In the genomic region with DNA sequence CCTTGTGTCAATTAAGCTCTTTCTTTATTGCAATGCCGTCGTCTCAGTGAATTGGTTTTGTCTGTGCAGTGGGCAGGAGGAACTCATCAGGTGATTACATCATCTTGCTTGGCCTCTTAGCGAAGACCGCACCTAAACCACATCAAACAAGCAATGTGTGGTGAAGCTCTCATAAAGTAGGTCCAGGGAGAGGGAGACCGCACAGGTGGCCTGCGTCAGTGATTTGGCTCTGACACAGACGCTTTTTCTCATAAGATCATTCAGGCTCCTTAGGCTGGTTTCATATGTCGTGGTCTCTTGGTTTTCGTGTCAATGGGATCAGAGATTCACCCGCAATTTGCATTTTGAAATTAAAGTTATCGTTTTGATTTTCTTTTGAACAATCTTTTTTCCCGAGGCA, we compare ENCODE assay signal across 11 cellular contexts. TPM values are rescaled to one million over a fixed set of nuclear protein-coding genes. Genes with fewer than 3 reads are reported as not detected.
DNase-seq lines count a peak whose midpoint lies in the region; ATAC-seq, FAIRE-seq and TF ChIP-seq lines count a peak whose summit lies in the region.
"Had no signal": no experiment of that assay in that cellular context is flagged by ENCODE, and none has a peak within 500 bp of the region (broad histone marks: within the 10 kb centered on the region; RNA-seq: fewer than 3 reads in every experiment).

No MANE protein-coding gene starts in this region.

- no peaks in the 10 kb centered on the region for H3K27me3 ChIP-seq in dorsolateral prefrontal cortex

- FAIRE-seq in urothelium cell line (lab: Jason Lieb, UNC), result no peak
- FAIRE-seq: islet of Langerhans had no signal

- POLR2A ChIA-PET in MCF 10A (lab: Yijun Ruan, JAX), result no interaction called here

- H3K27ac ChIP-seq in dorsolateral prefrontal cortex, result no peak overlapping the region

- H3K9me3 Mint-ChIP-seq in MCF 10A (ENCODE audit: unreplicated experiment), result no peaks in the 10 kb centered on the region
- H3K9me3 Mint-ChIP-seq: IgD-negative memory B cell had no signal

- peaks cover 65% of the 10 kb centered on the region for H3K27me3 Mint-ChIP-seq in MCF 10A (ENCODE audit: insufficient read depth, unreplicated experiment)

- ATAC-seq in GM21723 (IDR thresholded peaks at IDR 0.05; ENCODE audit: unreplicated experiment), result no peak

- DNase-seq in stimulated activated CD4-positive, alpha-beta T cell treated with anti-CD3 and anti-CD28 coated beads, Interleukin-1b, Interleukin-23, amount 100 ng/mL, for 48 hours, result peak; percentile 38
- no peak for DNase-seq in stimulated activated CD4-positive, alpha-beta T cell treated with anti-CD3 and anti-CD28 coated beads, Interleukin-2, amount 100 ng/mL, for 48 hours
- DNase-seq in T follicular helper cell (ENCODE audit: low read depth) (peak; percentile 19), MCF 10A (ENCODE audit: unreplicated experiment) (peak; percentile 70), urothelium cell line (ENCODE audit: low spot score) (peak; percentile 90), dorsolateral prefrontal cortex (no peak), NAMALWA (ENCODE audit: low spot score) (no peak)
- DNase-seq: occipital lobe had no signal

- no peak overlapping the region for H3K4me3 Mint-ChIP-seq in MCF 10A (ENCODE audit: unreplicated experiment)

- intact Hi-C loops in MCF 10A (cut with micrococcal nuclease) (no loop called here), dorsolateral prefrontal cortex (cut with DNase I) (no loop called here)

- H3K4me1 Mint-ChIP-seq in MCF 10A (ENCODE audit: insufficient read depth, unreplicated experiment), result no peaks in the 10 kb centered on the region

- H3K4me3 ChIP-seq in dorsolateral prefrontal cortex, result no peak overlapping the region

- no peak for TF ChIP-seq CTCF in MCF 10A (IDR thresholded peaks at IDR 0.05; ENCODE audit: unreplicated experiment)
- no peak for TF ChIP-seq CTCF in dorsolateral prefrontal cortex (IDR thresholded peaks at IDR 0.05 in 54 of 56, conservative IDR thresholded peaks at IDR 0.05 in 2 of 56; ENCODE audit: low read depth in 1 of 56, partially characterized antibody in 56 of 56)

- no TSS peak for BruUV-seq in MCF 10A (replicated peaks; lab: Mats Ljungman, UMichigan)

- H3K27ac Mint-ChIP-seq in MCF 10A (ENCODE audit: low read depth, unreplicated experiment), result no peak overlapping the region

- CTCF ChIA-PET in MCF 10A (lab: Yijun Ruan, JAX), result no interaction called here

- no peaks in the 10 kb centered on the region for H3K36me3 Mint-ChIP-seq in MCF 10A (ENCODE audit: insufficient read depth, unreplicated experiment)
- H3K36me3 Mint-ChIP-seq: IgD-negative memory B cell had no signal

RNA-seq across cellular contexts. Expression of a gene that starts 6.7 kb away (rescaled TPM):
- not detected in 2 replicates for total RNA-seq in MCF 10A (2022)
- 10 to 100 TPM; 12.2 to 65.0 (median 37.1) TPM for total RNA-seq in dorsolateral prefrontal cortex

Comparison
In these comparisons a context has a peak if more than half of its experiments do, and no peak if none do; other contexts are left out.
1. DNase-seq: peak in stimulated activated CD4-positive, alpha-beta T cell treated with anti-CD3 and anti-CD28 coated beads, Interleukin-1b, Interleukin-23, amount 100 ng/mL, for 48 hours (single experiment), T follicular helper cell (single experiment), MCF 10A (single experiment) and urothelium cell line (single experiment); none in stimulated activated CD4-positive, alpha-beta T cell treated with anti-CD3 and anti-CD28 coated beads, Interleukin-2, amount 100 ng/mL, for 48 hours (0 of 2), dorsolateral prefrontal cortex (0 of 10) and NAMALWA (single experiment).
2. RNA of a gene that starts 6.7 kb away (total RNA-seq): 12.2 to 65.0 TPM in dorsolateral prefrontal cortex; not detected in MCF 10A; every median in the first group is over 10 times any median in the second.